8 cellular contexts compared by ENCODE assay signal in the genomic region with DNA sequence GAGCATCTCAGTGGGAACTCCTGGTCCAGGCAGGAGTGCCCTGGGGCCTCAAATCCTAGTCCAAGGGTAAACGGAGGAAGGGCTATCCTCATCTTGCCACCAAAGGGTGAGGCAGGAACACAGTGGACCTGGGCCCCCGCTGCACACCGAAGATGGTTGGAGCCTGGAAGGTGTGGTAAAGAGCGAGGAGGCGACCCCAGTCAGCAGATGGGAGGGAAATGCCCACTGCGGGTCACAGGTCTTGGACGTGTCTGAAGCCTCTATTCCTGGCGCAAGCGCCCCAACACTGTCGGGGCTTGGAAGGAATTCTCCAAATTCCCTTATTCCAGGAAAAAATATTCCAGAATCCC. TPM values are rescaled to one million over a fixed set of nuclear protein-coding genes. Genes with fewer than 3 reads are reported as not detected.
DNase-seq lines count a peak whose midpoint lies in the region; ATAC-seq and TF ChIP-seq lines count a peak whose summit lies in the region.

No MANE protein-coding gene starts in this region.

- no peak for TF ChIP-seq CTCF in AG09309 (IDR thresholded peaks at IDR 0.05; ENCODE audit: control insufficient read depth, insufficient read depth, low read depth, low read length, missing control alignments)

- H3K9me3 ChIP-seq in NT2/D1 (ENCODE audit: insufficient read depth, low read length) (no peaks in the 10 kb centered on the region), endocrine pancreas (ENCODE audit: control insufficient read depth, low read length) (no peaks in the 10 kb centered on the region)

- H3K27me3 ChIP-seq in NT2/D1 (ENCODE audit: insufficient read depth, insufficient read length) (no peaks in the 10 kb centered on the region), endocrine pancreas (ENCODE audit: control insufficient read depth, insufficient read depth, low read length) (no peaks in the 10 kb centered on the region)

- H3K4me3 ChIP-seq in AG09309 (ENCODE audit: control insufficient read depth, low read depth, low read length): peak overlapping the region; percentile 56
- H3K4me3 ChIP-seq in NT2/D1 (ENCODE audit: insufficient read length, low read depth): peak overlapping the region; percentile 74
- H3K4me3 ChIP-seq in endocrine pancreas (ENCODE audit: control insufficient read depth, insufficient read depth, low read length): peak overlapping the region; percentile 68

- H3K36me3 ChIP-seq in NT2/D1 (ENCODE audit: insufficient read depth, insufficient read length, low read length): peaks cover 10% of the 10 kb centered on the region
- H3K36me3 ChIP-seq in endocrine pancreas (ENCODE audit: control insufficient read depth, insufficient read depth, low read length): no peaks in the 10 kb centered on the region

- POLR2A ChIA-PET in naive thymus-derived CD8-positive, alpha-beta T cell (lab: Charles Lee): no interaction called here

- no peak for ATAC-seq in naive thymus-derived CD8-positive, alpha-beta T cell
- no peak for ATAC-seq in GM21360 (IDR thresholded peaks at IDR 0.05; ENCODE audit: unreplicated experiment)

- H3K9ac ChIP-seq in NT2/D1 (ENCODE audit: insufficient read length, low read depth) (peak overlapping the region; percentile 87), endocrine pancreas (ENCODE audit: control insufficient read depth, insufficient read depth, low read length) (peak overlapping the region; percentile 75)

- H3K4me3 Mint-ChIP-seq in naive thymus-derived CD8-positive, alpha-beta T cell: peak overlapping the region; percentile 65 to 82 (median 74)

- H3K36me3 Mint-ChIP-seq in naive thymus-derived CD8-positive, alpha-beta T cell: no peaks in the 10 kb centered on the region

- H3K9me3 Mint-ChIP-seq in naive thymus-derived CD8-positive, alpha-beta T cell: no peaks in the 10 kb centered on the region

- peaks cover 2 to 30% (median 17%) of the 10 kb centered on the region in 5 donors for H3K27me3 Mint-ChIP-seq in naive thymus-derived CD8-positive, alpha-beta T cell

- H3K4me1 ChIP-seq in NT2/D1 (ENCODE audit: insufficient read depth, insufficient read length): peaks cover 39% of the 10 kb centered on the region
- no peaks in the 10 kb centered on the region for H3K4me1 ChIP-seq in endocrine pancreas (ENCODE audit: control insufficient read depth, insufficient read depth, low read length)

- no peak for DNase-seq in AG09309 (ENCODE audit: low read depth)
- no peak for DNase-seq in NT2/D1 (ENCODE audit: low read depth, low spot score)
- no peak for DNase-seq in naive thymus-derived CD8-positive, alpha-beta T cell
- no peak for DNase-seq in NOMO-1 treated with dmso at 0.1 percent for 144 hours (lab: John Stamatoyannopoulos, UW; ENCODE audit: unreplicated experiment)
- DNase-seq in T1000 (lab: John Stamatoyannopoulos, UW): no peak
- DNase-seq in NCI-H2227 (lab: John Stamatoyannopoulos, UW; ENCODE audit: unreplicated experiment): no peak

- peaks cover 0 to 5% (median under 1%) of the 10 kb centered on the region in 4 donors for H3K4me1 Mint-ChIP-seq in naive thymus-derived CD8-positive, alpha-beta T cell

- H3K27ac Mint-ChIP-seq in naive thymus-derived CD8-positive, alpha-beta T cell: peak overlapping the region in 1 of 10 donors; percentile 72

RNA-seq across cellular contexts. Expression of a gene that starts 38.5 kb away (rescaled TPM):
- total RNA-seq in naive thymus-derived CD8-positive, alpha-beta T cell: not detected
- not detected for polyA plus RNA-seq in naive thymus-derived CD8-positive, alpha-beta T cell
